18 cellular contexts compared by ENCODE assay signal in the genomic region with DNA sequence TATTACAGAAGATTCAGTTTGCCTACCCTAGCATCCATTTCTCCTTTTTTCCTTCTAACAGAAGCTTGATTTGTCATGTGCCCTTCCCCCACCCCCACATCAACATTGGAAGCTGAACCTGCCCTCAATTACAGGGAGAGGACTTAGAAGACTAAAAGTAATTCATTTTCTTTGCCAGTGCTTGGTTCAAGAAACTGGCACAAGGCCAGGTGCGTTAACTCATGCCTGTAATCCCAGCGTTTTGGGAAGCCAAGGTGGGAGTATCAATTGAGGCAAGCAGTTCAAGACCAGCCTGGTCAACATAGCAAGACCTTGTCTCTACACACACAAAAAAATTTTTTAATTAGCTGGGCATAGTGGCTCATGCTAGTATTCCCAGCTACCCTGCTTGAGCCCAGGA. TPM values are rescaled to one million over a fixed set of nuclear protein-coding genes. Genes with fewer than 3 reads are reported as not detected.
DNase-seq lines count a peak whose midpoint lies in the region; ATAC-seq, FAIRE-seq and TF ChIP-seq lines count a peak whose summit lies in the region.
"Had no signal": no experiment of that assay in that cellular context is flagged by ENCODE, and none has a peak within 500 bp of the region (broad histone marks: within the 10 kb centered on the region; RNA-seq: fewer than 3 reads in every experiment).

No MANE protein-coding gene starts in this region.

- no peaks in the 10 kb centered on the region for H4K20me1 ChIP-seq in K562 (replicated peaks; ENCODE audit: control insufficient read depth, insufficient read depth, low read length)
- H4K20me1 ChIP-seq: BLaER1 had no signal

- DNase-seq in DMS 273 (lab: John Stamatoyannopoulos, UW; ENCODE audit: unreplicated experiment) (peak; percentile 0), DMS 273 treated with DMSO at 0.1 percent for 48 hours (lab: John Stamatoyannopoulos, UW) (no peak), K562 (ENCODE audit: extremely low read depth in 1 of 4, low spot score in 3 of 4) (no peak)
- DNase-seq in activated CD4-positive, alpha-beta T cell treated with anti-CD3 and anti-CD28 coated beads, Interleukin-2, amount 10 ng/mL, durations not matched to agents 24 days and 14 days, result no peak
- no peak for DNase-seq in activated CD4-positive, alpha-beta T cell treated with anti-CD3 and anti-CD28 coated beads, Interleukin-2, amount 50 U/mL, for 48 hours
- DNase-seq in CD4-positive, alpha-beta T cell, result no peak
- DNase-seq: Calu3; CD8-positive, alpha-beta T cell; DMS79; GDM1; H7 had no signal

- peaks cover 36% of the 10 kb centered on the region for H3K4me1 Mint-ChIP-seq in activated CD4-positive, alpha-beta T cell treated with anti-CD3 and anti-CD28 coated beads, Interleukin-2, amount 10 ng/mL, durations not matched to agents 24 days and 14 days
- no peaks in the 10 kb centered on the region for H3K4me1 Mint-ChIP-seq in CD4-positive, alpha-beta T cell (ENCODE audit: low read depth)
- H3K4me1 Mint-ChIP-seq: CD14-positive monocyte had no signal

- CTCF ChIA-PET in K562 (lab: Yijun Ruan, JAX; ENCODE audit: low intra/inter-chr PET ratio), result no interaction called here
- CTCF ChIA-PET in CD4-positive, alpha-beta T cell (lab: Charles Lee), result interaction anchor here (1.1 kb wide), 1 partner anchor 59 kb away, joined by 4 read pairs; no protein-coding TSS in a partner anchor

- no peaks in the 10 kb centered on the region for H3K27me3 ChIP-seq in K562 (ENCODE audit: control insufficient read depth in 2 of 2, insufficient read depth in 2 of 2, low read length in 2 of 2)
- no peaks in the 10 kb centered on the region for H3K27me3 ChIP-seq in CD4-positive, alpha-beta T cell (ENCODE audit: control insufficient read depth, insufficient read depth, low read length)
- H3K27me3 ChIP-seq: BLaER1 had no signal

- peaks cover 5% of the 10 kb centered on the region for H3K9me3 Mint-ChIP-seq in activated CD4-positive, alpha-beta T cell treated with anti-CD3 and anti-CD28 coated beads, Interleukin-2, amount 10 ng/mL, durations not matched to agents 24 days and 14 days
- H3K9me3 Mint-ChIP-seq in CD4-positive, alpha-beta T cell, result no peaks in the 10 kb centered on the region
- H3K9me3 Mint-ChIP-seq: CD14-positive monocyte; CD8-positive, alpha-beta T cell; GM23338 had no signal

- POLR2A ChIA-PET in K562 (lab: Yijun Ruan, JAX), result interaction anchor here (0.6 to 1.8 kb wide), 4 partner anchors 10 to 61 kb away, joined by 3 to 7 read pairs (median 5); a partner anchor contains a TSS
- POLR2A ChIA-PET in CD4-positive, alpha-beta T cell (lab: Charles Lee), result interaction anchor here (1.3 kb wide), 1 partner anchor 14 kb away, joined by 3 read pairs; no protein-coding TSS in a partner anchor

- no peak for ATAC-seq in K562
- no peak for ATAC-seq in CD4-positive, alpha-beta T cell (ENCODE audit: poor library complexity)
- no peak for ATAC-seq in HG03280 (IDR thresholded peaks at IDR 0.05; ENCODE audit: unreplicated experiment)
- ATAC-seq: A549; CD8-positive, alpha-beta T cell; GM23338; HCT116 had no signal

- TF ChIP-seq EP300 in K562 (IDR thresholded peaks at IDR 0.05; ENCODE audit: low read length), result no peak

- no peaks in the 10 kb centered on the region for H3K27me3 Mint-ChIP-seq in activated CD4-positive, alpha-beta T cell treated with anti-CD3 and anti-CD28 coated beads, Interleukin-2, amount 10 ng/mL, durations not matched to agents 24 days and 14 days
- H3K27me3 Mint-ChIP-seq in CD4-positive, alpha-beta T cell, result no peaks in the 10 kb centered on the region

- peak overlapping the region; percentile 27 for H3K27ac Mint-ChIP-seq in activated CD4-positive, alpha-beta T cell treated with anti-CD3 and anti-CD28 coated beads, Interleukin-2, amount 10 ng/mL, durations not matched to agents 24 days and 14 days
- H3K27ac Mint-ChIP-seq in CD4-positive, alpha-beta T cell, result no peak overlapping the region
- H3K27ac Mint-ChIP-seq: CD14-positive monocyte; CD8-positive, alpha-beta T cell; GM23338 had no signal

- H3K9ac ChIP-seq in K562 (ENCODE audit: insufficient read depth in 1 of 2, low read depth in 2 of 2, low read length in 2 of 2), result no peak overlapping the region
- H3K9ac ChIP-seq: BLaER1 had no signal

- no peak overlapping the region for H3K27ac ChIP-seq in K562 (ENCODE audit: extremely low read depth, low read depth, low read length)
- H3K27ac ChIP-seq in CD4-positive, alpha-beta T cell (ENCODE audit: low read depth, low read length), result no peak overlapping the region
- H3K27ac ChIP-seq: 22Rv1, A549, BLaER1 had no signal

- peaks cover 3% of the 10 kb centered on the region for H3K9me1 ChIP-seq in K562 (ENCODE audit: control insufficient read depth, insufficient read depth, low read length)

- no peak overlapping the region for H3K4me2 ChIP-seq in K562 (ENCODE audit: insufficient read depth, low read length)
- H3K4me2 ChIP-seq: A549, BLaER1, GM23338 had no signal

- peaks cover 20% of the 10 kb centered on the region for H3K36me3 Mint-ChIP-seq in activated CD4-positive, alpha-beta T cell treated with anti-CD3 and anti-CD28 coated beads, Interleukin-2, amount 10 ng/mL, durations not matched to agents 24 days and 14 days (ENCODE audit: low read depth)
- peaks cover 12% of the 10 kb centered on the region for H3K36me3 Mint-ChIP-seq in CD4-positive, alpha-beta T cell (ENCODE audit: low read depth)

- no peak for TF ChIP-seq RAD21 in K562 (CRISPR knock-in tag; conservative IDR thresholded peaks at IDR 0.05 in 1 of 2, IDR thresholded peaks at IDR 0.05 in 1 of 2)

- intact Hi-C loops in activated CD4-positive, alpha-beta T cell treated with anti-CD3 and anti-CD28 coated beads, Interleukin-2, amount 10 ng/mL, durations not matched to agents 24 days and 14 days (cut with micrococcal nuclease), result no loop called here
- intact Hi-C loops in K562 (cut with micrococcal nuclease), result no loop called here
- intact Hi-C loops in CD4-positive, alpha-beta T cell (cut with DNase I, micrococcal nuclease), result no loop called here

- WGBS in K562 (ENCODE audit: insufficient coverage, low coverage, missing lambda C conversion rate), result 27% methylated on average over 2 of the region's 2 CpGs

- no TSS peak for BruUV-seq in K562 (replicated peaks; lab: Mats Ljungman, UMichigan)

- H3K9me3 ChIP-seq in K562 (replicated peaks; ENCODE audit: control insufficient read depth, insufficient read depth, low read depth, low read length), result no peaks in the 10 kb centered on the region
- no peaks in the 10 kb centered on the region for H3K9me3 ChIP-seq in CD4-positive, alpha-beta T cell (ENCODE audit: control insufficient read depth, low read length)
- H3K9me3 ChIP-seq: A549, BLaER1 had no signal

- no peaks in the 10 kb centered on the region for H3K79me2 ChIP-seq in K562 (ENCODE audit: control insufficient read depth, insufficient read depth, low read length)

- no peak overlapping the region for H3K4me3 Mint-ChIP-seq in activated CD4-positive, alpha-beta T cell treated with anti-CD3 and anti-CD28 coated beads, Interleukin-2, amount 10 ng/mL, durations not matched to agents 24 days and 14 days
- no peak overlapping the region for H3K4me3 Mint-ChIP-seq in CD4-positive, alpha-beta T cell
- H3K4me3 Mint-ChIP-seq: CD14-positive monocyte; CD8-positive, alpha-beta T cell; GM23338 had no signal

- H3K4me3 ChIP-seq in K562, result no peak overlapping the region
- H3K4me3 ChIP-seq: A549, BLaER1, GM23338 had no signal

- H3K36me3 ChIP-seq in K562 (ENCODE audit: control insufficient read depth, insufficient read depth, low read length), result no peaks in the 10 kb centered on the region
- H3K36me3 ChIP-seq: BLaER1 had no signal

- TF ChIP-seq POLR2A in K562 (conservative IDR thresholded peaks at IDR 0.05), result no peak

- no peak for TF ChIP-seq CTCF in K562 (IDR thresholded peaks at IDR 0.05 in 2 of 3, conservative IDR thresholded peaks at IDR 0.05 in 1 of 3; ENCODE audit: insufficient read depth in 2 of 3, low read depth in 1 of 3, low read length in 3 of 3)
- TF ChIP-seq CTCF in CD4-positive, alpha-beta T cell (IDR thresholded peaks at IDR 0.05), result no peak

- H2AFZ ChIP-seq in K562 (ENCODE audit: low read depth, low read length), result no peak overlapping the region
- H2AFZ ChIP-seq: GM23338 had no signal

- in situ Hi-C loops in K562 (cut with MboI), result no loop called here

- H3K4me1 ChIP-seq in K562 (replicated peaks in 1 of 2; ENCODE audit: control insufficient read depth in 2 of 2, insufficient read depth in 2 of 2, low read length in 2 of 2), result peaks cover 8 to 34% of the 10 kb centered on the region in 2 experiments; a peak in 4 of 5 replicates
- H3K4me1 ChIP-seq: BLaER1 had no signal

- FAIRE-seq in K562 (lab: Jason Lieb, UNC), result no peak
- FAIRE-seq: A549 had no signal

RNA-seq across cellular contexts. Expression of a gene that starts 32.6 kb away (rescaled TPM):
- total RNA-seq in activated CD4-positive, alpha-beta T cell treated with anti-CD3 and anti-CD28 coated beads, Interleukin-2, amount 10 ng/mL, durations not matched to agents 24 days and 14 days, result 9.3 and 9.4 TPM in 2 replicates
- 6.1 and 9.9 TPM in 2 replicates for total RNA-seq in K562 (2011; cell fraction: chromatin; rRNA removed; ENCODE audit: low replicate concordance)
- 4.5 and 7.5 TPM in 2 replicates for total RNA-seq in K562 (2011; cell fraction: nucleolus; rRNA removed)
- total RNA-seq in K562 (2011; cell fraction: nucleoplasm; rRNA removed), result 6.5 and 10.7 TPM in 2 replicates
- total RNA-seq in K562 (2014; rRNA removed), result 5.5 and 5.9 TPM in 2 replicates
- total RNA-seq in K562 (2014; rRNA removed; fragmentation: Illumina TruSeq; extraction: Trizol), result 10.8 and 11.7 TPM in 2 replicates
- total RNA-seq in K562 (2015; rRNA removed; fragmentation: Illumina TruSeq; extraction: Trizol), result 8.5 and 9.6 TPM in 2 replicates
- 9.2 TPM in 2 replicates for total RNA-seq in K562 (2021)
- 15.7 and 16.9 TPM in 2 replicates for polyA plus RNA-seq in K562 (2011; rRNA removed)
- 11.4 and 13.1 TPM in 2 replicates for polyA plus RNA-seq in K562 (2011; cell fraction: cytosol; rRNA removed)
- 9.5 and 11.2 TPM in 2 replicates for polyA plus RNA-seq in K562 (2011; cell fraction: nucleus; rRNA removed)
- 5.4 and 5.9 TPM in 2 replicates for polyA plus RNA-seq in K562 (2012)
- 10.1 and 10.6 TPM in 2 replicates for polyA plus RNA-seq in K562 (2014; fragmentation: Illumina TruSeq; extraction: Trizol)
- polyA plus RNA-seq in K562 (2014; fragmentation: Nextera tagmentation; extraction: Ambion mirVana), result 1 to 10 TPM in 1 of 2 experiments, under 1 TPM in 1; 0.69 to 2.4 TPM
- 8.6 and 8.9 TPM in 2 replicates for polyA plus RNA-seq in K562 (2014; rRNA removed)
- 32.0 and 33.3 TPM in 2 replicates for polyA minus RNA-seq in K562 (2011; rRNA and poly(A)+ RNA removed)
- polyA minus RNA-seq in K562 (2011; cell fraction: cytosol; rRNA and poly(A)+ RNA removed), result 9.4 and 13.2 TPM in 2 replicates
- polyA minus RNA-seq in K562 (2011; cell fraction: nucleus; rRNA and poly(A)+ RNA removed), result 4.7 and 8.8 TPM in 2 replicates
- total RNA-seq in CD4-positive, alpha-beta T cell, result 1 to 10 TPM; 6.9 to 8.0 TPM

RNA-seq across cellular contexts. Expression of a gene that starts 54.1 kb away (rescaled TPM):
- 16.9 and 17.2 TPM in 2 replicates for total RNA-seq in activated CD4-positive, alpha-beta T cell treated with anti-CD3 and anti-CD28 coated beads, Interleukin-2, amount 10 ng/mL, durations not matched to agents 24 days and 14 days
- 28.5 and 85.2 TPM in 2 replicates for total RNA-seq in K562 (2011; cell fraction: chromatin; rRNA removed; ENCODE audit: low replicate concordance)
- 19.5 and 30.8 TPM in 2 replicates for total RNA-seq in K562 (2011; cell fraction: nucleolus; rRNA removed)
- total RNA-seq in K562 (2011; cell fraction: nucleoplasm; rRNA removed), result 33.7 and 39.2 TPM in 2 replicates
- total RNA-seq in K562 (2014; rRNA removed) (15.3 and 16.1 TPM in 2 replicates), K562 (2014; rRNA removed; fragmentation: Illumina TruSeq; extraction: Trizol) (30.0 and 32.8 TPM in 2 replicates), K562 (2015; rRNA removed; fragmentation: Illumina TruSeq; extraction: Trizol) (25.9 and 28.9 TPM in 2 replicates), K562 (2021) (20.7 and 25.8 TPM in 2 replicates)
- polyA plus RNA-seq in K562 (2011; rRNA removed) (17.5 and 20.8 TPM in 2 replicates), K562 (2014; fragmentation: Illumina TruSeq; extraction: Trizol) (15.7 and 17.4 TPM in 2 replicates), K562 (2014; fragmentation: Nextera tagmentation; extraction: Ambion mirVana) (10 to 100 TPM in 1 of 2 experiments, 1 to 10 TPM in 1; 6.3 to 11.4 TPM), K562 (2014; rRNA removed) (10.9 and 11.9 TPM in 2 replicates)
- 3.2 and 5.5 TPM in 2 replicates for polyA plus RNA-seq in K562 (2011; cell fraction: cytosol; rRNA removed)
- 19.6 and 27.6 TPM in 2 replicates for polyA plus RNA-seq in K562 (2011; cell fraction: nucleus; rRNA removed)
- 11.7 and 14.0 TPM in 2 replicates for polyA plus RNA-seq in K562 (2012)
- polyA minus RNA-seq in K562 (2011; rRNA and poly(A)+ RNA removed), result 36.9 and 40.5 TPM in 2 replicates
- polyA minus RNA-seq in K562 (2011; cell fraction: cytosol; rRNA and poly(A)+ RNA removed), result 13.7 and 15.2 TPM in 2 replicates
- 35.4 and 49.2 TPM in 2 replicates for polyA minus RNA-seq in K562 (2011; cell fraction: nucleus; rRNA and poly(A)+ RNA removed)
- total RNA-seq in CD4-positive, alpha-beta T cell, result 1 to 10 TPM; 7.4 to 7.9 TPM
